ENCODE assay signal across 8 cellular contexts in genomic region chrX:112851806-112852205, GRCh38. TPM values are rescaled to one million over a fixed set of nuclear protein-coding genes. Genes with fewer than 3 reads are reported as not detected.
DNase-seq lines count a peak whose midpoint lies in the region; ATAC-seq and TF ChIP-seq lines count a peak whose summit lies in the region.

No MANE protein-coding gene starts in this region.

- no peak overlapping the region for H4K8ac ChIP-seq in neuronal stem cell (ENCODE audit: low read depth, low read length)

- no peaks in the 10 kb centered on the region for H3K27me3 ChIP-seq in neuronal stem cell (ENCODE audit: control insufficient read depth in 3 of 3, insufficient read depth in 3 of 3, low read depth in 1 of 3, low read length in 3 of 3)

- H3K4me1 ChIP-seq in neuronal stem cell (ENCODE audit: control insufficient read depth in 2 of 2, insufficient read depth in 1 of 2, low read depth in 1 of 2, low read length in 2 of 2), result peaks cover 0 to 6% of the 10 kb centered on the region in 2 donors

- H2BK5ac ChIP-seq in neuronal stem cell (ENCODE audit: low read length), result no peak overlapping the region

- intact Hi-C loops in left ventricle myocardium superior (cut with micrococcal nuclease), result no loop called here

- no peak overlapping the region for H3K4me2 ChIP-seq in neuronal stem cell (ENCODE audit: insufficient read depth, low read length, poor library complexity, severe bottlenecking)

- H2AFZ ChIP-seq in neuronal stem cell (ENCODE audit: low read length), result no peak overlapping the region

- H3K4me3 ChIP-seq in neuronal stem cell (ENCODE audit: low read length in 2 of 2), result no peak overlapping the region

- no peak overlapping the region for H3K14ac ChIP-seq in neuronal stem cell (ENCODE audit: low read length)

- no peaks in the 10 kb centered on the region for H3K79me1 ChIP-seq in neuronal stem cell (ENCODE audit: low read depth, low read length)

- H3K9ac ChIP-seq in neuronal stem cell (ENCODE audit: low read depth, low read length, poor library complexity), result no peak overlapping the region

- POLR2A ChIA-PET in GM10248 (lab: Yijun Ruan, JAX), result no interaction called here

- H3K23ac ChIP-seq in neuronal stem cell (ENCODE audit: low read depth, low read length, poor library complexity), result no peak overlapping the region

- H3K36me3 ChIP-seq in neuronal stem cell (replicated peaks in 1 of 2; ENCODE audit: control insufficient read depth in 2 of 2, insufficient read depth in 2 of 2, low read length in 2 of 2), result no peaks in the 10 kb centered on the region

- no peak overlapping the region for H2BK15ac ChIP-seq in neuronal stem cell (ENCODE audit: low read length)

- no peak overlapping the region for H3K4ac ChIP-seq in neuronal stem cell (ENCODE audit: low read length)

- no CpG with 5 or more reads among the region's 4 CpGs for WGBS in neuronal stem cell (ENCODE audit: extremely low coverage in 2 of 2, insufficient read length in 2 of 2, insufficient replicate concordance in 1 of 2), 2 donors

- peak; percentile 59 for ATAC-seq in GM21390 (IDR thresholded peaks at IDR 0.05; ENCODE audit: unreplicated experiment)
- ATAC-seq in HG03460 (IDR thresholded peaks at IDR 0.05; ENCODE audit: unreplicated experiment), result peak; percentile 67
- peak; percentile 88 for ATAC-seq in left ventricle myocardium superior

- H4K91ac ChIP-seq in neuronal stem cell (ENCODE audit: low read depth, low read length, poor library complexity), result no peak overlapping the region

- H3K9me3 ChIP-seq in neuronal stem cell (replicated peaks in 1 of 2; ENCODE audit: control insufficient read depth in 2 of 2, insufficient read depth in 1 of 2, low read depth in 1 of 2, low read length in 2 of 2), result no peaks in the 10 kb centered on the region

- H2BK120ac ChIP-seq in neuronal stem cell (ENCODE audit: low read depth, low read length), result no peak overlapping the region

- H3K18ac ChIP-seq in neuronal stem cell (ENCODE audit: low read length), result no peak overlapping the region

- CTCF ChIA-PET in GM10248 (lab: Yijun Ruan, JAX), result interaction anchor here (1.8 kb wide), 1 partner anchor 10 kb away, joined by 6 read pairs; no protein-coding TSS in a partner anchor

- no peak for TF ChIP-seq CTCF in GM10248 (IDR thresholded peaks at IDR 0.05; ENCODE audit: control extremely low read depth, extremely low read depth, low read depth, missing control alignments)

- H2BK12ac ChIP-seq in neuronal stem cell (ENCODE audit: low read length), result no peak overlapping the region

- no peak overlapping the region for H2AK5ac ChIP-seq in neuronal stem cell (ENCODE audit: low read depth, low read length)

- H3K27ac ChIP-seq in neuronal stem cell (replicated peaks; ENCODE audit: low read length), result no peak overlapping the region

- DNase-seq in GM10248 (ENCODE audit: extremely low spot score) (peak; percentile 43), left ventricle myocardium superior (no peak), neuronal stem cell (ENCODE audit: low spot score) (no peak), NCI-H82 treated with DMSO at 0.1 percent for 48 hours (lab: John Stamatoyannopoulos, UW; ENCODE audit: unreplicated experiment) (no peak), pons (ENCODE audit: low spot score) (no peak)
- DNase-seq in stimulated activated CD4-positive, alpha-beta T cell treated with anti-CD3 and anti-CD28 coated beads, Interleukin-2, amount 100 ng/mL, for 48 hours, result no peak

RNA-seq across cellular contexts. Expression of gene AMOT, which starts 11.2 kb away (rescaled TPM):
- total RNA-seq in left ventricle myocardium superior, result 7.5 TPM
- polyA plus RNA-seq in neuronal stem cell (2013, experiment 1 of 2), result 3.0 TPM
- polyA plus RNA-seq in neuronal stem cell (2013, experiment 2 of 2), result 3.3 TPM
